In the genomic region with DNA sequence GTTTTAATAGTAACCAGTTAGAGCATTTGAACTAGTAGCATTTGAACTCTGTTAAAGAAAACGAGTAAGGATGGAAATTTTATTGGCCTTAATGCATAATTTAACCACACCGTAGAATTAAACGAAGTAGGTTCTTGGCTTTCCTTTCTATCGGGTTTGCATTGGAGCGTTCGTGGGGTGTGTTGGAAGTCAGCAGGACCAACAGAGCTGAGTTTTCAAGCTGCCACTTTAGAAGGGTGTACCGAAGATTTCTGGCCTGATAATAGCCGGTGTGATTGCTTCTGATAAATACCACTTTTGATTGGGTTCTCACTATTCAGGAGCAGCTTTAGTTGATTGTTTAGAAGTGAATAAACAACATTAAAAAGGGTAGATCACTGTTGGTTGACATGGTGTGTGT, we compare ENCODE assay signal across 8 cellular contexts. TPM values are rescaled to one million over a fixed set of nuclear protein-coding genes. Genes with fewer than 3 reads are reported as not detected.
DNase-seq lines count a peak whose midpoint lies in the region; ATAC-seq and TF ChIP-seq lines count a peak whose summit lies in the region.

No MANE protein-coding gene starts in this region.

- H3K27me3 ChIP-seq in brain microvascular endothelial cell (replicated peaks) (no peaks in the 10 kb centered on the region), mesenchymal stem cell (ENCODE audit: control insufficient read depth in 1 of 2, insufficient read depth in 1 of 2, low read length in 2 of 2) (no peaks in the 10 kb centered on the region), vagina (no peaks in the 10 kb centered on the region)

- peak overlapping the region; percentile 85 for H3K4me3 ChIP-seq in brain microvascular endothelial cell (ENCODE audit: low read depth, low read length)
- peak overlapping the region in 1 of 2 experiments; percentile 93 for H3K4me3 ChIP-seq in mesenchymal stem cell (ENCODE audit: insufficient read depth in 1 of 2, low read depth in 1 of 2, low read length in 2 of 2)
- H3K4me3 ChIP-seq in vagina: peak overlapping the region; percentile 76 to 80

- H3K27me3 Mint-ChIP-seq in Calu3 (ENCODE audit: unreplicated experiment): no peaks in the 10 kb centered on the region

- TF ChIP-seq CTCF in Calu3 (IDR thresholded peaks at IDR 0.05; ENCODE audit: unreplicated experiment): no peak
- no peak for TF ChIP-seq CTCF in brain microvascular endothelial cell (IDR thresholded peaks at IDR 0.05; ENCODE audit: low read depth, low read length, missing control alignments)
- no peak for TF ChIP-seq CTCF in vagina (IDR thresholded peaks at IDR 0.05)

- TF ChIP-seq POLR2A in vagina (IDR thresholded peaks at IDR 0.05): no peak

- TSS peak; percentile 63 for BruUV-seq in Calu3 (replicated peaks; lab: Mats Ljungman, UMichigan)

- no peak overlapping the region for H2BK12ac ChIP-seq in mesenchymal stem cell (ENCODE audit: low read length in 2 of 2)

- H3K27ac ChIP-seq in brain microvascular endothelial cell (no peak overlapping the region), mesenchymal stem cell (ENCODE audit: low read length, poor library complexity, severe bottlenecking) (no peak overlapping the region), vagina (peak overlapping the region; percentile 92)

- H3K14ac ChIP-seq in mesenchymal stem cell (ENCODE audit: low read length in 2 of 2): no peak overlapping the region

- H2AFZ ChIP-seq in mesenchymal stem cell (ENCODE audit: low read depth, low read length): no peak overlapping the region

- in situ Hi-C loops in KBM-7 (cut with MboI; ENCODE audit: low pct_unique_long_range_greater_than_20kb, low sequenced_read_pairs): no loop called here
- in situ Hi-C loops in brain microvascular endothelial cell (cut with HindIII; ENCODE audit: low pct_ligation_motif_present, low sequenced_read_pairs): no loop called here

- H3K9ac ChIP-seq in mesenchymal stem cell (ENCODE audit: low read length): peak overlapping the region; percentile 90

- H4K91ac ChIP-seq in mesenchymal stem cell (ENCODE audit: low read length): no peak overlapping the region

- peak overlapping the region; percentile 94 for H3K4me2 ChIP-seq in mesenchymal stem cell (ENCODE audit: low read length, poor library complexity, severe bottlenecking)

- 12% methylated on average over 8 of the region's 8 CpGs for WGBS in mesenchymal stem cell

- peaks cover 20% of the 10 kb centered on the region for H3K36me3 Mint-ChIP-seq in Calu3 (ENCODE audit: insufficient read depth, unreplicated experiment)

- ATAC-seq in HG02623 (IDR thresholded peaks at IDR 0.05; ENCODE audit: unreplicated experiment): no peak
- no peak for ATAC-seq in GM18511 (IDR thresholded peaks at IDR 0.05; ENCODE audit: unreplicated experiment)

- no peak overlapping the region for H2BK15ac ChIP-seq in mesenchymal stem cell (ENCODE audit: low read depth, poor library complexity, severe bottlenecking)

- H2BK5ac ChIP-seq in mesenchymal stem cell (ENCODE audit: low read depth, low read length, poor library complexity, severe bottlenecking): no peak overlapping the region

- H3K4ac ChIP-seq in mesenchymal stem cell (ENCODE audit: low read depth in 1 of 2, low read length in 2 of 2): no peak overlapping the region

- no peaks in the 10 kb centered on the region for H3K9me3 ChIP-seq in mesenchymal stem cell (ENCODE audit: control insufficient read depth, low read length)
- H3K9me3 ChIP-seq in vagina: no peaks in the 10 kb centered on the region

- peaks cover 6% of the 10 kb centered on the region for H3K4me1 Mint-ChIP-seq in Calu3 (ENCODE audit: low read depth, unreplicated experiment)

- DNase-seq in Calu3 (no peak), KBM-7 (peak; percentile 40), brain microvascular endothelial cell (no peak), mesenchymal stem cell (peak; percentile 42), vagina (ENCODE audit: extremely low spot score in 2 of 2) (no peak), GF-D8 (lab: John Stamatoyannopoulos, UW) (no peak)

- intact Hi-C loops in Calu3 (cut with micrococcal nuclease; ENCODE audit: unreplicated experiment): no loop called here
- intact Hi-C loops in vagina (cut with DNase I): no loop called here

- peaks cover 3% of the 10 kb centered on the region for H3K4me1 ChIP-seq in mesenchymal stem cell (ENCODE audit: control insufficient read depth, insufficient read depth, low read depth, low read length)
- H3K4me1 ChIP-seq in vagina: peaks cover 23% of the 10 kb centered on the region

- CTCF ChIA-PET in Calu3 (lab: Charles Lee): no interaction called here

- H2AK5ac ChIP-seq in mesenchymal stem cell (ENCODE audit: low read length, severe bottlenecking): no peak overlapping the region

- H4K8ac ChIP-seq in mesenchymal stem cell (ENCODE audit: low read length): no peak overlapping the region

- H3K4me3 Mint-ChIP-seq in Calu3 (ENCODE audit: low read depth, unreplicated experiment): peak overlapping the region; percentile 76

- H3K18ac ChIP-seq in mesenchymal stem cell (ENCODE audit: low read depth in 1 of 2, low read length in 2 of 2): no peak overlapping the region

- no peak overlapping the region for H2BK120ac ChIP-seq in mesenchymal stem cell (ENCODE audit: low read depth, low read length)

- H3K79me1 ChIP-seq in mesenchymal stem cell (replicated peaks; ENCODE audit: low read length, poor library complexity, severe bottlenecking): peaks cover 8% of the 10 kb centered on the region

- no peaks in the 10 kb centered on the region for H3K9me3 Mint-ChIP-seq in Calu3 (ENCODE audit: low read depth, unreplicated experiment)

- peak overlapping the region; percentile 36 for H3K27ac Mint-ChIP-seq in Calu3 (ENCODE audit: unreplicated experiment)

- H3K36me3 ChIP-seq in brain microvascular endothelial cell (replicated peaks): no peaks in the 10 kb centered on the region
- peaks cover 0 to 6% of the 10 kb centered on the region in 2 experiments for H3K36me3 ChIP-seq in mesenchymal stem cell (ENCODE audit: control insufficient read depth in 1 of 2, insufficient read depth in 2 of 2, low read depth in 1 of 2, low read length in 2 of 2)
- H3K36me3 ChIP-seq in vagina: no peaks in the 10 kb centered on the region

- H3K23ac ChIP-seq in mesenchymal stem cell (ENCODE audit: low read length in 2 of 2): peak overlapping the region in 1 of 2 experiments; percentile 52

RNA-seq across cellular contexts. Expression of gene GPSM2, which starts 1.1 kb away (rescaled TPM):
- total RNA-seq in Calu3 (2022) (20.8 and 24.2 TPM in 2 replicates), vagina (45.4 TPM)
- polyA plus RNA-seq in mesenchymal stem cell (2013, experiment 1 of 2): 10.5 TPM
- 10.6 TPM for polyA plus RNA-seq in mesenchymal stem cell (2013, experiment 2 of 2)

RNA-seq across cellular contexts. Expression of gene AKNAD1, which starts 21.0 kb away (rescaled TPM):
- not detected in 2 replicates for total RNA-seq in Calu3 (2022)
- 0.86 TPM for polyA plus RNA-seq in mesenchymal stem cell (2013, experiment 1 of 2)
- polyA plus RNA-seq in mesenchymal stem cell (2013, experiment 2 of 2): 0.81 TPM
- total RNA-seq in vagina: 3.9 TPM

Comparison
In these comparisons a context has a peak if more than half of its experiments do, and no peak if none do; other contexts are left out.
1. DNase-seq: peak in KBM-7 (single experiment) and mesenchymal stem cell (single experiment); none in Calu3 (single experiment), brain microvascular endothelial cell (single experiment), vagina (0 of 2) and GF-D8 (single experiment).